ENCODE assay signal across 23 cellular contexts in the genomic region with DNA sequence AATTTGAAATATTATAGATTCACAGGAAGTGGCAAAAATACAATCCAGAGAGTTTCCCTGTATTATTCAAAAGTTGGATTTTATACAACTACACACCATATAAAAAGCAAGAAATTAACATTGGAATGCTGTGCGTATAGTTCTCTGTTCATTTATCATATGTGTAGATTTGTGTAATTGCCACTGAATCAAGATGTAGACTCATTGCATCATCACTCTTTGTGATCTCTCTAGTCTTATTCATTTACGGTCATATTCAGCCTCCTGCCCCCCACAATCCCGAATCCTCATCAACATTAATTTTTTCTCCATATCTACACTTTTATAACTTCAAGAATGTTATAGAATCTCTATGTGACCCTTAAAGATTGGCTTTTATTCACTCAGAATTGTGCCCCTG.
"Had no signal": no experiment of that assay in that cellular context is flagged by ENCODE, and none has a peak within 500 bp of the region (broad histone marks: within the 10 kb centered on the region; RNA-seq: fewer than 3 reads in every experiment).

No MANE protein-coding gene starts in this region.

- H3K4me3 Mint-ChIP-seq: naive thymus-derived CD4-positive, alpha-beta T cell; natural killer cell treated with Interleukin-12 subunit alpha and Interleukin-12 subunit beta and Interleukin-15 and Interleukin-18, amount 100 ng/mL, for 72 hours; stimulated activated naive CD8-positive, alpha-beta T cell treated with anti-CD3 and anti-CD28 coated beads, Interleukin-15, Interleukin-2, amounts not matched to agents 100 ng/mL and 50 ng/mL, for 24 hours had no signal

- H3K4me1 ChIP-seq: left ventricle myocardium inferior, pancreas, prostate gland, uterus had no signal

- FAIRE-seq: pancreas had no signal

- ATAC-seq: heart left ventricle; naive thymus-derived CD4-positive, alpha-beta T cell; natural killer cell treated with Interleukin-12 subunit alpha and Interleukin-12 subunit beta and Interleukin-15 and Interleukin-18, amount 100 ng/mL, for 72 hours; pancreas; right cardiac atrium; sciatic nerve had no signal

- H3K4me3 ChIP-seq: heart left ventricle, left ventricle myocardium inferior, lung, pancreas, prostate gland, skin epidermis, tibial nerve, uterus had no signal

- H3K9me3 ChIP-seq: heart left ventricle, left ventricle myocardium inferior, pancreas, prostate gland, tibial nerve, uterus had no signal

- H3K9me3 Mint-ChIP-seq: mesothelial cell of epicardium; naive thymus-derived CD4-positive, alpha-beta T cell; natural killer cell treated with Interleukin-12 subunit alpha and Interleukin-12 subunit beta and Interleukin-15 and Interleukin-18, amount 100 ng/mL, for 72 hours; neural crest cell; stimulated activated naive CD8-positive, alpha-beta T cell treated with anti-CD3 and anti-CD28 coated beads, Interleukin-15, Interleukin-2, amounts not matched to agents 100 ng/mL and 50 ng/mL, for 24 hours; type B pancreatic cell had no signal

- H3K36me3 Mint-ChIP-seq: mesothelial cell of epicardium; naive thymus-derived CD4-positive, alpha-beta T cell; natural killer cell treated with Interleukin-12 subunit alpha and Interleukin-12 subunit beta and Interleukin-15 and Interleukin-18, amount 100 ng/mL, for 72 hours; type B pancreatic cell had no signal

- H3K27ac ChIP-seq: heart left ventricle, left ventricle myocardium inferior, pancreas, prostate gland, skin epidermis, tibial nerve, uterus had no signal

- DNase-seq: heart left ventricle; hypothalamus; left ventricle myocardium inferior; naive thymus-derived CD4-positive, alpha-beta T cell; pancreas; right cardiac atrium; stimulated activated CD4-positive, alpha-beta T cell treated with anti-CD3 and anti-CD28 coated beads, Interleukin-12 subunit alpha, Interleukin-12 subunit beta, amount 100 ng/mL, for 4 hours; stimulated activated CD4-positive, alpha-beta T cell treated with anti-CD3 and anti-CD28 coated beads, Interleukin-15, amount 100 ng/mL, for 24 hours; stimulated activated CD4-positive, alpha-beta T cell treated with anti-CD3 and anti-CD28 coated beads, Interleukin-2, amount 100 ng/mL, for 24 hours; stimulated activated CD4-positive, alpha-beta T cell treated with anti-CD3 and anti-CD28 coated beads, Interleukin-4, amount 100 ng/mL, for 1 hour; stimulated activated naive CD4-positive, alpha-beta T cell; substantia nigra; uterus had no signal

- H3K27ac Mint-ChIP-seq: naive thymus-derived CD4-positive, alpha-beta T cell; natural killer cell treated with Interleukin-12 subunit alpha and Interleukin-12 subunit beta and Interleukin-15 and Interleukin-18, amount 100 ng/mL, for 72 hours; stimulated activated naive CD8-positive, alpha-beta T cell treated with anti-CD3 and anti-CD28 coated beads, Interleukin-15, Interleukin-2, amounts not matched to agents 100 ng/mL and 50 ng/mL, for 24 hours; type B pancreatic cell had no signal

- H3K36me3 ChIP-seq: heart left ventricle, left ventricle myocardium inferior, pancreas, prostate gland, tibial nerve, uterus had no signal
